In genomic region chr6:166691199-166691598, GRCh38 we compare ENCODE assay signal across 11 cellular contexts.
DNase-seq lines count a peak whose midpoint lies in the region; TF ChIP-seq lines count a peak whose summit lies in the region.
"Had no signal": no experiment of that assay in that cellular context is flagged by ENCODE, and none has a peak within 500 bp of the region (broad histone marks: within the 10 kb centered on the region; RNA-seq: fewer than 3 reads in every experiment).

No MANE protein-coding gene starts in this region.

- TF ChIP-seq POLR2A in esophagus muscularis mucosa (IDR thresholded peaks at IDR 0.05; ENCODE audit: low read depth): no peak

- no peaks in the 10 kb centered on the region for H3K36me3 ChIP-seq in esophagus muscularis mucosa
- no peaks in the 10 kb centered on the region for H3K36me3 ChIP-seq in effector memory CD4-positive, alpha-beta T cell (ENCODE audit: control insufficient read depth, insufficient read depth, low read length)

- H3K36me3 Mint-ChIP-seq in Calu3 (ENCODE audit: insufficient read depth, unreplicated experiment) (no peaks in the 10 kb centered on the region), nephron progenitor cell (ENCODE audit: low read depth) (no peaks in the 10 kb centered on the region)

- no TSS peak for BruUV-seq in Calu3 (replicated peaks; lab: Mats Ljungman, UMichigan)

- no peaks in the 10 kb centered on the region for H3K27me3 ChIP-seq in esophagus muscularis mucosa
- no peaks in the 10 kb centered on the region for H3K27me3 ChIP-seq in effector memory CD4-positive, alpha-beta T cell (replicated peaks; ENCODE audit: control insufficient read depth, insufficient read depth, low read length, poor library complexity, severe bottlenecking)

- H3K9me3 Mint-ChIP-seq in Calu3 (ENCODE audit: low read depth, unreplicated experiment) (no peaks in the 10 kb centered on the region), nephron progenitor cell (no peaks in the 10 kb centered on the region)
- H3K9me3 Mint-ChIP-seq: endodermal cell; T-helper 2 cell treated with Interferon-gamma antibody and Interleukin-4, amounts not matched to agents 5 μg/mL and 100 μg/mL, for 36 hours had no signal

- H3K9me3 ChIP-seq in esophagus muscularis mucosa: no peaks in the 10 kb centered on the region
- H3K9me3 ChIP-seq in effector memory CD4-positive, alpha-beta T cell (ENCODE audit: control insufficient read depth, low read length): no peaks in the 10 kb centered on the region

- peak overlapping the region in 3 of 4 donors; percentile 39 to 54 (median 41) for H3K27ac ChIP-seq in esophagus muscularis mucosa (replicated peaks in 1 of 4)
- H3K27ac ChIP-seq in effector memory CD4-positive, alpha-beta T cell (ENCODE audit: insufficient read depth, low read length, poor library complexity, severe bottlenecking): no peak overlapping the region

- peak overlapping the region; percentile 4 for H3K4me3 Mint-ChIP-seq in Calu3 (ENCODE audit: low read depth, unreplicated experiment)
- no peak overlapping the region for H3K4me3 Mint-ChIP-seq in nephron progenitor cell
- H3K4me3 Mint-ChIP-seq: endodermal cell; T-helper 2 cell treated with Interferon-gamma antibody and Interleukin-4, amounts not matched to agents 5 μg/mL and 100 μg/mL, for 36 hours had no signal

- H3K27ac Mint-ChIP-seq in Calu3 (ENCODE audit: unreplicated experiment): peak overlapping the region; percentile 19
- H3K27ac Mint-ChIP-seq in nephron progenitor cell: peak overlapping the region; percentile 86
- H3K27ac Mint-ChIP-seq: endodermal cell; T-helper 2 cell treated with Interferon-gamma antibody and Interleukin-4, amounts not matched to agents 5 μg/mL and 100 μg/mL, for 36 hours had no signal

- no peak for TF ChIP-seq CTCF in Calu3 (IDR thresholded peaks at IDR 0.05; ENCODE audit: unreplicated experiment)
- TF ChIP-seq CTCF in esophagus muscularis mucosa (IDR thresholded peaks at IDR 0.05): no peak
- TF ChIP-seq CTCF in nephron progenitor cell (IDR thresholded peaks at IDR 0.05): no peak

- 46% methylated on average over 10 of the region's 10 CpGs for WGBS in esophagus muscularis mucosa

- TF ChIP-seq EP300 in esophagus muscularis mucosa (IDR thresholded peaks at IDR 0.05): no peak

- H3K4me1 Mint-ChIP-seq in Calu3 (ENCODE audit: low read depth, unreplicated experiment) (peaks cover 20% of the 10 kb centered on the region), nephron progenitor cell (peaks cover 62% of the 10 kb centered on the region)

- intact Hi-C loops in Calu3 (cut with micrococcal nuclease; ENCODE audit: unreplicated experiment) (no loop called here), esophagus muscularis mucosa (cut with DNase I) (no loop called here), posterior cingulate gyrus (cut with DNase I) (no loop called here)

- no peak overlapping the region for H3K4me3 ChIP-seq in esophagus muscularis mucosa
- no peak overlapping the region for H3K4me3 ChIP-seq in effector memory CD4-positive, alpha-beta T cell (ENCODE audit: insufficient read depth, low read depth, low read length, poor library complexity, severe bottlenecking)

- peaks cover 3% of the 10 kb centered on the region for H3K27me3 Mint-ChIP-seq in Calu3 (ENCODE audit: unreplicated experiment)
- H3K27me3 Mint-ChIP-seq in nephron progenitor cell (ENCODE audit: low read depth, poor library complexity): peaks cover 9% of the 10 kb centered on the region

- peaks cover 14 to 18% (median 14%) of the 10 kb centered on the region in 4 donors for H3K4me1 ChIP-seq in esophagus muscularis mucosa
- H3K4me1 ChIP-seq in effector memory CD4-positive, alpha-beta T cell (ENCODE audit: control insufficient read depth, insufficient read depth, low read length, poor library complexity, severe bottlenecking): no peaks in the 10 kb centered on the region

- CTCF ChIA-PET in Calu3 (lab: Charles Lee): interaction anchor here (0.6 kb wide), 1 partner anchor 35 kb away, joined by 3 read pairs; no protein-coding TSS in a partner anchor

- peak; percentile 44 for DNase-seq in Calu3
- peak; percentile 57 for DNase-seq in RPMI7951 (ENCODE audit: low read depth)
- no peak for DNase-seq in esophagus muscularis mucosa (ENCODE audit: extremely low spot score)
- no peak for DNase-seq in nephron progenitor cell
- DNase-seq in effector memory CD4-positive, alpha-beta T cell: no peak
- DNase-seq in activated CD4-positive, alpha-beta T cell treated with anti-CD3 and anti-CD28 coated beads for 48 hours: no peak
- no peak for DNase-seq in NCI-H2227 treated with DMSO at 0.1 percent for 48 hours (lab: John Stamatoyannopoulos, UW)
- DNase-seq in posterior cingulate gyrus: no peak
- DNase-seq: endodermal cell, NCI-H69 had no signal

Comparison
In these comparisons a context has a peak if more than half of its experiments do, and no peak if none do; other contexts are left out.
1. DNase-seq: peak in Calu3 (single experiment) and RPMI7951 (single experiment); none in esophagus muscularis mucosa (single experiment), nephron progenitor cell (single experiment), effector memory CD4-positive, alpha-beta T cell (0 of 3), activated CD4-positive, alpha-beta T cell treated with anti-CD3 and anti-CD28 coated beads for 48 hours (single experiment), NCI-H2227 treated with DMSO at 0.1 percent for 48 hours (single experiment) and posterior cingulate gyrus (0 of 10).